ENCODE assay signal across 1 cellular context in genomic region chr18:73785276-73785675, GRCh38.
TF ChIP-seq lines count a peak whose summit lies in the region.

No MANE protein-coding gene starts in this region.

TF ChIP-seq in HepG2, 621 proteins besides CTCF, POLR2A, EP300 and RAD21 (continued from another document):
- TF ChIP-seq GLMP (CRISPR knock-in tag; IDR thresholded peaks at IDR 0.05; ENCODE audit: borderline replicate concordance) (no peak), ZNF253 (CRISPR knock-in tag; IDR thresholded peaks at IDR 0.05; ENCODE audit: borderline replicate concordance) (no peak), TBX2 (CRISPR knock-in tag; IDR thresholded peaks at IDR 0.05; ENCODE audit: borderline replicate concordance) (no peak), GMEB2 (CRISPR knock-in tag; IDR thresholded peaks at IDR 0.05; ENCODE audit: low read depth) (no peak), ZNF574 (CRISPR knock-in tag; IDR thresholded peaks at IDR 0.05) (no peak), SMAD1 (CRISPR knock-in tag; IDR thresholded peaks at IDR 0.05; ENCODE audit: borderline replicate concordance, low read depth) (no peak), CEBPZ (IDR thresholded peaks at IDR 0.05; ENCODE audit: low read length) (no peak)
